1 cellular context compared by ENCODE assay signal in genomic region chr16:1519831-1520230, GRCh38.
A peak's percentile ranks its signal among the peaks of the same experiment; 100 is the strongest.
TF ChIP-seq lines count a peak whose summit lies in the region.

No MANE protein-coding gene starts in this region.

TF ChIP-seq in K562, 482 proteins besides CTCF, POLR2A, EP300 and RAD21:
- TF ChIP-seq ARID3B (CRISPR knock-in tag; IDR thresholded peaks at IDR 0.05; ENCODE audit: borderline replicate concordance) (no peak), POLR2G (IDR thresholded peaks at IDR 0.05; ENCODE audit: low read depth, low read length) (0 out of 2 replicates have a peak, but pooled peaks have one; percentile 16)
